ENCODE assay signal across 26 cellular contexts in the genomic region with DNA sequence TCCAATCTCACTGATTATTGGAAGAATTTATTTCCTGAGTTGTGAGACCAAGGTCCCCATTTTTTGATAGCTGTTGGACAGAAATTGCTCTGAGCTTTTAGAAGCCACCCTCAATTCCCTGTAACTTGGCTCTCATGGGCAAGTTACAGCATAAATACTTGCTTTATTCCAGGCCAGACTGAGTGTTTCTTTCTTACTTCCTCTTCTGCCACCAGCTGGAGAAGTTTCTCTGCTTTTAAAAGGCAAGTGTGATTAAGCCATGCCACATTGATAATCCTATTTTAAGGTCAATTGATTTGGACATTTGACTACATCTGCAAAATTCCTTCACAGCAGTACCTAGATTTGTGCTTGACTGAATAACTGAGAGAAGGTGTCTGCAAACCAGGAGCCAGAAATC. TPM values are rescaled to one million over a fixed set of nuclear protein-coding genes. Genes with fewer than 3 reads are reported as not detected.
"Had no signal": no experiment of that assay in that cellular context is flagged by ENCODE, and none has a peak within 500 bp of the region (broad histone marks: within the 10 kb centered on the region; RNA-seq: fewer than 3 reads in every experiment).

No MANE protein-coding gene starts in this region.

- H3K4me1 ChIP-seq: lower lobe of right lung, right atrium auricular region had no signal

- H3K9me3 ChIP-seq: lower lobe of right lung had no signal

- DNase-seq: activated CD4-positive, alpha-beta T cell treated with anti-CD3 and anti-CD28 coated beads for 48 hours; activated CD4-positive, CD25-positive, alpha-beta regulatory T cell; activated CD8-positive, alpha-beta memory T cell treated with anti-CD3 and anti-CD28 coated beads, Interleukin-2, amount 50 U/mL, for 4 hours; activated naive CD4-positive, alpha-beta T cell treated with anti-CD3 and anti-CD28 coated beads, Interleukin-2, amount 10 ng/mL, durations not matched to agents 7 days and 5 days; activated naive CD8-positive, alpha-beta T cell treated with anti-CD3 and anti-CD28 coated beads, Interleukin-2, amount 50 U/mL, for 24 hours; activated T-cell treated with anti-CD3 and anti-CD28 coated beads, Interleukin-2, amount 50 U/mL, for 4 hours; caudate nucleus; dorsolateral prefrontal cortex; foreskin melanocyte; glutamatergic neuron; hippocampal formation; islet precursor cell; left colon; lower lobe of right lung; nucleus accumbens; stimulated activated CD4-positive, alpha-beta T cell treated with anti-CD3 and anti-CD28 coated beads, Interleukin-2, amount 100 ng/mL, for 24 hours; stimulated activated naive CD4-positive, alpha-beta T cell treated with Interleukin-2 at 50 U/mL for 16 hours; T-helper 2 cell; trophoblast cell had no signal

- H3K4me3 ChIP-seq: dorsolateral prefrontal cortex, lower lobe of right lung, right atrium auricular region had no signal

- H3K27me3 ChIP-seq: right atrium auricular region had no signal

- H3K27ac ChIP-seq: dorsolateral prefrontal cortex, epithelial cell of prostate, lower lobe of right lung, right atrium auricular region had no signal

- H3K36me3 ChIP-seq: lower lobe of right lung, right atrium auricular region had no signal

RNA-seq across cellular contexts. Expression of a gene that starts 14.1 kb away (rescaled TPM):
- total RNA-seq: activated T-cell treated with anti-CD3 and anti-CD28 coated beads, Interleukin-2, amount 50 U/mL, for 4 hours; fibroblast of lung; left colon; lower lobe of right lung; mesothelial cell of epicardium; progenitor cell of endocrine pancreas; right atrium auricular region; skeletal muscle tissue; subcutaneous adipose tissue had no signal
- polyA plus RNA-seq: fibroblast of lung had no signal

RNA-seq across cellular contexts. Expression of a gene that starts 20.3 kb away (rescaled TPM):
- total RNA-seq: activated T-cell treated with anti-CD3 and anti-CD28 coated beads, Interleukin-2, amount 50 U/mL, for 4 hours; fibroblast of lung; left colon; lower lobe of right lung; mesothelial cell of epicardium; progenitor cell of endocrine pancreas; right atrium auricular region; skeletal muscle tissue had no signal
- polyA plus RNA-seq: fibroblast of lung had no signal
